ENCODE assay signal across 8 cellular contexts in genomic region chr10:3805791-3806381, GRCh38. TPM values are rescaled to one million over a fixed set of nuclear protein-coding genes. Genes with fewer than 3 reads are reported as not detected.
DNase-seq lines count a peak whose midpoint lies in the region; ATAC-seq and TF ChIP-seq lines count a peak whose summit lies in the region.

No MANE protein-coding gene starts in this region.

- no peaks in the 10 kb centered on the region for H3K36me3 ChIP-seq in hepatocyte (replicated peaks; ENCODE audit: insufficient read depth, low read depth)

- no peaks in the 10 kb centered on the region for H3K9me2 ChIP-seq in hepatocyte (replicated peaks; ENCODE audit: insufficient read depth)

- no peaks in the 10 kb centered on the region for H3K9me3 ChIP-seq in hepatocyte (ENCODE audit: low read depth)

- ATAC-seq in HG03175 (IDR thresholded peaks at IDR 0.05; ENCODE audit: unreplicated experiment) (peak; percentile 39), GM18505 (IDR thresholded peaks at IDR 0.05; ENCODE audit: unreplicated experiment) (no peak)

- peak overlapping the region; percentile 98 for H3K27ac ChIP-seq in hepatocyte

- H2AFZ ChIP-seq in hepatocyte, result no peak overlapping the region

- H3K9me3 Mint-ChIP-seq in activated naive CD8-positive, alpha-beta T cell treated with anti-CD3 and anti-CD28 coated beads for 36 hours, result no peaks in the 10 kb centered on the region

- no peaks in the 10 kb centered on the region for H3K27me3 Mint-ChIP-seq in activated naive CD8-positive, alpha-beta T cell treated with anti-CD3 and anti-CD28 coated beads for 36 hours

- no peaks in the 10 kb centered on the region for H3K36me3 Mint-ChIP-seq in activated naive CD8-positive, alpha-beta T cell treated with anti-CD3 and anti-CD28 coated beads for 36 hours

- H3K27ac Mint-ChIP-seq in activated naive CD8-positive, alpha-beta T cell treated with anti-CD3 and anti-CD28 coated beads for 36 hours, result no peak overlapping the region

- no peaks in the 10 kb centered on the region for H4K20me1 ChIP-seq in hepatocyte (ENCODE audit: insufficient read depth, poor library complexity, severe bottlenecking)

- TF ChIP-seq POLR2A in GM18505 (IDR thresholded peaks at IDR 0.05; ENCODE audit: borderline replicate concordance, extremely low read depth, insufficient read depth, insufficient read length), result no peak

- peak overlapping the region; percentile 43 for H3K4me3 Mint-ChIP-seq in activated naive CD8-positive, alpha-beta T cell treated with anti-CD3 and anti-CD28 coated beads for 36 hours

- no peaks in the 10 kb centered on the region for H3K79me2 ChIP-seq in hepatocyte

- peak overlapping the region; percentile 10 for H3K4me2 ChIP-seq in hepatocyte

- H3K4me1 ChIP-seq in hepatocyte (ENCODE audit: insufficient read depth), result peaks cover 70% of the 10 kb centered on the region

- H3K4me3 ChIP-seq in hepatocyte, result no peak overlapping the region

- H3K4me1 Mint-ChIP-seq in activated naive CD8-positive, alpha-beta T cell treated with anti-CD3 and anti-CD28 coated beads for 36 hours, result peaks cover 49% of the 10 kb centered on the region

- H3K27me3 ChIP-seq in hepatocyte, result no peaks in the 10 kb centered on the region

- no peak for TF ChIP-seq CTCF in hepatocyte (IDR thresholded peaks at IDR 0.05; ENCODE audit: poor library complexity)

- peak; percentile 25 for DNase-seq in NCI-H510A treated with DMSO at 0.1 percent for 48 hours (lab: John Stamatoyannopoulos, UW)
- no peak for DNase-seq in NCI-H510A (lab: John Stamatoyannopoulos, UW)
- DNase-seq in RPMI8226, result peak; percentile 92
- no peak for DNase-seq in activated naive CD8-positive, alpha-beta T cell treated with anti-CD3 and anti-CD28 coated beads for 36 hours
- peak; percentile 40 for DNase-seq in hepatocyte (ENCODE audit: low spot score)
- DNase-seq in stromal cell of bone marrow (ENCODE audit: low read depth), result peak; percentile 96

- 56% methylated on average over 8 of the region's 8 CpGs for WGBS in hepatocyte (ENCODE audit: low lambda C conversion rate, missing lambda C conversion rate)

RNA-seq across cellular contexts. Expression of gene KLF6, which starts 20.9 kb away (rescaled TPM):
- total RNA-seq in activated naive CD8-positive, alpha-beta T cell treated with anti-CD3 and anti-CD28 coated beads for 36 hours, result 100 to 1,000 TPM; 117 to 125 TPM
- total RNA-seq in hepatocyte, result 157 and 187 TPM in 2 replicates
- polyA plus RNA-seq in hepatocyte, result 602 and 816 TPM in 2 replicates

Comparison
In these comparisons a context has a peak if more than half of its experiments do, and no peak if none do; other contexts are left out.
1. DNase-seq: peak in NCI-H510A treated with DMSO at 0.1 percent for 48 hours (single experiment), RPMI8226 (single experiment), hepatocyte (single experiment) and stromal cell of bone marrow (single experiment); none in NCI-H510A (single experiment) and activated naive CD8-positive, alpha-beta T cell treated with anti-CD3 and anti-CD28 coated beads for 36 hours (single experiment).